ENCODE assay signal across 28 cellular contexts in the genomic region with DNA sequence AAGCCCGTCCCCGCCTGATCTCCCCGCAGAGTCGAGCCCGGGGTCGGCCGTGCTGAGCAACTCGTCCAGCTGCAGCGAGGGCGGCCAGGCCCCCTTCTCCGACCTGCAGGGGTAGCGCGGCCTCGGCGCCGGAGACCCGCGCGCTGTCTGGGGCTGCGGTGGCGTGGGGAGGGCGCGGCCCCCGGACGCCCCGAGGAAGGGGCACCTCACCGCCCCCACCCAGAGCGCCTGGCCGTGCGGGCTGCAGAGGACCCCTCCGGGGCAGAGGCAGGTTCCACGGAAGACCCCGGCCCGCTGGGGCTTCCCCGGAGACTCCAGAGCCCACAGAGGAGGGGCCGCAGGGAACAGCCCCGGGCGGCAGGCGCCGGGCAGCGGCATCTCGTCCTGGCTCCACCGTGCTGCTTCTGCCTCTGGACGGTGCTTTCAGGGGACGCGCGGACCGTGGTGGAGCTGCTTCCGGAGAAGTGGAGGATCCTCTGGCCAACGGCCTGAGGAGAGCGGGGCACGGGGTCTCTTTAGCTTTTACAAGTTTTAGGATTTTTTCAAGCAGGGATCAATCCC. TPM values are rescaled to one million over a fixed set of nuclear protein-coding genes. Genes with fewer than 3 reads are reported as not detected.
"Had no signal": no experiment of that assay in that cellular context is flagged by ENCODE, and none has a peak within 500 bp of the region (broad histone marks: within the 10 kb centered on the region; RNA-seq: fewer than 3 reads in every experiment).

No MANE protein-coding gene starts in this region.

- H3K27me3 Mint-ChIP-seq: naive B cell; progenitor cell of endocrine pancreas; stimulated activated naive CD8-positive, alpha-beta T cell treated with anti-CD3 and anti-CD28 coated beads, Interleukin-15, Interleukin-2, amounts not matched to agents 100 ng/mL and 50 ng/mL, for 24 hours had no signal

- H3K27me3 ChIP-seq: esophagus squamous epithelium, neural progenitor cell, suprapubic skin, thyroid gland had no signal

- H3K4me1 Mint-ChIP-seq: naive B cell; stimulated activated effector memory CD8-positive, alpha-beta T cell treated with anti-CD3 and anti-CD28 coated beads, Interleukin-12 subunit alpha, Interleukin-12 subunit beta, amount 100 ng/mL, for 72 hours had no signal

- H3K4me3 Mint-ChIP-seq: mesothelial cell of epicardium; naive B cell; nephron; neural progenitor cell; stimulated activated effector memory CD8-positive, alpha-beta T cell treated with anti-CD3 and anti-CD28 coated beads, Interleukin-12 subunit alpha, Interleukin-12 subunit beta, amount 100 ng/mL, for 72 hours; stimulated activated naive CD8-positive, alpha-beta T cell treated with anti-CD3 and anti-CD28 coated beads, Interleukin-15, Interleukin-2, amounts not matched to agents 100 ng/mL and 50 ng/mL, for 24 hours; type B pancreatic cell had no signal

- H3K27ac ChIP-seq: coronary artery, esophagus squamous epithelium, neural progenitor cell, parathyroid adenoma, suprapubic skin, thyroid gland had no signal

- H3K4me3 ChIP-seq: coronary artery, esophagus squamous epithelium, mucosa of descending colon, neural progenitor cell, smooth muscle cell, suprapubic skin, thyroid gland had no signal

- ATAC-seq: mucosa of descending colon; sciatic nerve; stimulated activated effector memory CD8-positive, alpha-beta T cell treated with anti-CD3 and anti-CD28 coated beads, Interleukin-12 subunit alpha, Interleukin-12 subunit beta, amount 100 ng/mL, for 72 hours had no signal

- H3K9me3 ChIP-seq: esophagus squamous epithelium, mucosa of descending colon, suprapubic skin, thyroid gland had no signal

- H3K9me3 Mint-ChIP-seq: mesothelial cell of epicardium; naive B cell; nephron; neural progenitor cell; stimulated activated effector memory CD8-positive, alpha-beta T cell treated with anti-CD3 and anti-CD28 coated beads, Interleukin-12 subunit alpha, Interleukin-12 subunit beta, amount 100 ng/mL, for 72 hours; stimulated activated naive CD8-positive, alpha-beta T cell treated with anti-CD3 and anti-CD28 coated beads, Interleukin-15, Interleukin-2, amounts not matched to agents 100 ng/mL and 50 ng/mL, for 24 hours; type B pancreatic cell had no signal

- H3K4me1 ChIP-seq: esophagus squamous epithelium, neural progenitor cell, parathyroid adenoma, suprapubic skin, thyroid gland had no signal

- H3K27ac Mint-ChIP-seq: mesothelial cell of epicardium; naive B cell; nephron; neural progenitor cell; progenitor cell of endocrine pancreas; stimulated activated effector memory CD8-positive, alpha-beta T cell treated with anti-CD3 and anti-CD28 coated beads, Interleukin-12 subunit alpha, Interleukin-12 subunit beta, amount 100 ng/mL, for 72 hours; stimulated activated naive CD8-positive, alpha-beta T cell treated with anti-CD3 and anti-CD28 coated beads, Interleukin-15, Interleukin-2, amounts not matched to agents 100 ng/mL and 50 ng/mL, for 24 hours; type B pancreatic cell had no signal

- H3K36me3 Mint-ChIP-seq: mesothelial cell of epicardium; stimulated activated effector memory CD8-positive, alpha-beta T cell treated with anti-CD3 and anti-CD28 coated beads, Interleukin-12 subunit alpha, Interleukin-12 subunit beta, amount 100 ng/mL, for 72 hours had no signal

- DNase-seq: dermis blood vessel endothelial cell; effector memory CD4-positive, alpha-beta T cell; esophagus squamous epithelium; foreskin melanocyte; head of caudate nucleus; left colon; mesenchymal stem cell; mucosa of descending colon; naive B cell; stimulated activated CD4-positive, alpha-beta T cell treated with anti-CD3 and anti-CD28 coated beads, Interleukin-12 subunit alpha, Interleukin-12 subunit beta, amount 100 ng/mL, for 4 hours; stimulated activated CD4-positive, alpha-beta T cell treated with anti-CD3 and anti-CD28 coated beads, Interleukin-1b, Interleukin-23, amount 100 ng/mL, for 48 hours; stimulated activated CD4-positive, alpha-beta T cell treated with anti-CD3 and anti-CD28 coated beads, Interleukin-4, amount 100 ng/mL, for 1 hour; thyroid gland had no signal

- H3K36me3 ChIP-seq: neural progenitor cell had no signal

RNA-seq across cellular contexts. Expression of gene F7, which starts 8.8 kb away (rescaled TPM):
- total RNA-seq: dermis blood vessel endothelial cell, endothelial cell of umbilical vein, esophagus squamous epithelium, lung microvascular endothelial cell, suprapubic skin, thyroid gland had no signal

RNA-seq across cellular contexts. Expression of gene F10, which starts 25.8 kb away (rescaled TPM):
- total RNA-seq: dermis blood vessel endothelial cell, endothelial cell of umbilical vein, osteoblast had no signal
